1 cellular context compared by ENCODE assay signal in the genomic region with DNA sequence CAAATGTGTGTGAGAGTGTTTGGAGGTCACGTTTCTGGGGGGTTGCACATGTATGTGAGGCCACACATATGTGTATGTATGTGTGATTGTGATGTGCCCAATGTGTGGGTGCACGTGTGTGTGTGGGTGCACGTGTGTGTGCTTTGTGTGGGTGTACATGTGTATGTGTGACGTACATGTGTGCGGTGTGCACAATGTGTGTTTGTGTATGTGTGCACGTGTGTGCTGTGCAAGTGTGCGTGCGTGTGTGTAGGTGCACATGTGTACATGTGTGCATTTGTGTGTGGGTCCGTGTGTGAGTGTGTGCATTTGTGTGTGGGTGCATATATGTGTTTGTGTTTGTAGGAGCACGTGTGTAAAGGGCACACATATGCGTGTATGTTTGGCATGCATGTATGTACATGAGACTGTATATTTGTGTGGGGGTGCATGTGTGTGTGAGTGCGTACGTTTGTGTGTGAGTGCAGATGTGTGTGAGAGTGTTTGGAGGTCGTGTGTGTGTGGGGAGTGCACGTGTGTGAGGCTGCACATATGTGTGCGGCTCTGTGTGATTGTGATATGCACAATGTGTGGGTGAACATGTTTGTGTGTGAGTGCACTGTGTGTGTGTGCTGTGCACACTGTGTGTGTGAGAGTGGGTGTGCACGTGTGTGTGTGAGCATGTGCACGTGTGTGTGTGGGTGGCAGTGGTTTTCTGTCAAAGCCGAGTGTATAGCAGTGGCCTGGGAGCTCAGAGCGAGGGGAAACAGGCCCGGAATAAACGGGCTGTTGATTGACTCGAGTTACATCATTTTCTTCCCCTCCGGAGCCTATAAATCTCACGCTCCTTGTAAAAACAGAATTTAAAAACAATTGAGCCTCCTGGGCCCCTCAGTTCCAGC.
TF ChIP-seq lines count a peak whose summit lies in the region.

No MANE protein-coding gene starts in this region.

TF ChIP-seq in HepG2, 621 proteins besides CTCF, POLR2A, EP300 and RAD21 (continued from another document and continues in another):
- TF ChIP-seq, protein P1, sequence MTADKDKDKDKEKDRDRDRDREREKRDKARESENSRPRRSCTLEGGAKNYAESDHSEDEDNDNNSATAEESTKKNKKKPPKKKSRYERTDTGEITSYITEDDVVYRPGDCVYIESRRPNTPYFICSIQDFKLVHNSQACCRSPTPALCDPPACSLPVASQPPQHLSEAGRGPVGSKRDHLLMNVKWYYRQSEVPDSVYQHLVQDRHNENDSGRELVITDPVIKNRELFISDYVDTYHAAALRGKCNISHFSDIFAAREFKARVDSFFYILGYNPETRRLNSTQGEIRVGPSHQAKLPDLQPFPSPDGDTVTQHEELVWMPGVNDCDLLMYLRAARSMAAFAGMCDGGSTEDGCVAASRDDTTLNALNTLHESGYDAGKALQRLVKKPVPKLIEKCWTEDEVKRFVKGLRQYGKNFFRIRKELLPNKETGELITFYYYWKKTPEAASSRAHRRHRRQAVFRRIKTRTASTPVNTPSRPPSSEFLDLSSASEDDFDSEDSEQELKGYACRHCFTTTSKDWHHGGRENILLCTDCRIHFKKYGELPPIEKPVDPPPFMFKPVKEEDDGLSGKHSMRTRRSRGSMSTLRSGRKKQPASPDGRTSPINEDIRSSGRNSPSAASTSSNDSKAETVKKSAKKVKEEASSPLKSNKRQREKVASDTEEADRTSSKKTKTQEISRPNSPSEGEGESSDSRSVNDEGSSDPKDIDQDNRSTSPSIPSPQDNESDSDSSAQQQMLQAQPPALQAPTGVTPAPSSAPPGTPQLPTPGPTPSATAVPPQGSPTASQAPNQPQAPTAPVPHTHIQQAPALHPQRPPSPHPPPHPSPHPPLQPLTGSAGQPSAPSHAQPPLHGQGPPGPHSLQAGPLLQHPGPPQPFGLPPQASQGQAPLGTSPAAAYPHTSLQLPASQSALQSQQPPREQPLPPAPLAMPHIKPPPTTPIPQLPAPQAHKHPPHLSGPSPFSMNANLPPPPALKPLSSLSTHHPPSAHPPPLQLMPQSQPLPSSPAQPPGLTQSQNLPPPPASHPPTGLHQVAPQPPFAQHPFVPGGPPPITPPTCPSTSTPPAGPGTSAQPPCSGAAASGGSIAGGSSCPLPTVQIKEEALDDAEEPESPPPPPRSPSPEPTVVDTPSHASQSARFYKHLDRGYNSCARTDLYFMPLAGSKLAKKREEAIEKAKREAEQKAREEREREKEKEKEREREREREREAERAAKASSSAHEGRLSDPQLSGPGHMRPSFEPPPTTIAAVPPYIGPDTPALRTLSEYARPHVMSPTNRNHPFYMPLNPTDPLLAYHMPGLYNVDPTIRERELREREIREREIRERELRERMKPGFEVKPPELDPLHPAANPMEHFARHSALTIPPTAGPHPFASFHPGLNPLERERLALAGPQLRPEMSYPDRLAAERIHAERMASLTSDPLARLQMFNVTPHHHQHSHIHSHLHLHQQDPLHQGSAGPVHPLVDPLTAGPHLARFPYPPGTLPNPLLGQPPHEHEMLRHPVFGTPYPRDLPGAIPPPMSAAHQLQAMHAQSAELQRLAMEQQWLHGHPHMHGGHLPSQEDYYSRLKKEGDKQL (CRISPR knock-in tag; IDR thresholded peaks at IDR 0.05; ENCODE audit: low read depth): no peak
- TF ChIP-seq CBX1 (IDR thresholded peaks at IDR 0.05; ENCODE audit: low read depth) (no peak), ZNF124 (CRISPR knock-in tag; IDR thresholded peaks at IDR 0.05) (no peak), KDM4B (CRISPR knock-in tag; IDR thresholded peaks at IDR 0.05) (no peak), MTA1 (CRISPR knock-in tag; IDR thresholded peaks at IDR 0.05; ENCODE audit: borderline replicate concordance) (0 out of 2 replicates have a peak, but pooled peaks have one; percentile 27), ZSCAN31 (CRISPR knock-in tag; IDR thresholded peaks at IDR 0.05; ENCODE audit: low read depth) (no peak), RFX1 (IDR thresholded peaks at IDR 0.05) (no peak), FOXA1 (IDR thresholded peaks at IDR 0.05) (no peak; the same call in 1 of the 2 replicates), FOXA1 (CRISPR knock-in tag; IDR thresholded peaks at IDR 0.05) (no peak), GABPB1 (CRISPR knock-in tag; IDR thresholded peaks at IDR 0.05) (no peak), POLR2G (IDR thresholded peaks at IDR 0.05; ENCODE audit: low read depth, low read length) (peak; percentile 3; the same call in 1 of the 2 replicates), ZNF383 (CRISPR knock-in tag; IDR thresholded peaks at IDR 0.05; ENCODE audit: borderline replicate concordance) (no peak), CEBPB (IDR thresholded peaks at IDR 0.05; ENCODE audit: borderline replicate concordance, low read depth, low read length) (no peak), ZNF841 (CRISPR knock-in tag; IDR thresholded peaks at IDR 0.05; ENCODE audit: borderline replicate concordance) (peak; percentile 17; the same call in 1 of the 2 replicates), ZNF75D (CRISPR knock-in tag; IDR thresholded peaks at IDR 0.05; ENCODE audit: borderline replicate concordance) (no peak), HMGA1 (CRISPR knock-in tag; conservative IDR thresholded peaks at IDR 0.05) (no peak), NR3C1 (CRISPR knock-in tag; IDR thresholded peaks at IDR 0.05) (no peak), ZNF460 (CRISPR knock-in tag; IDR thresholded peaks at IDR 0.05; ENCODE audit: borderline replicate concordance) (no peak), MED1 (CRISPR knock-in tag; IDR thresholded peaks at IDR 0.05) (peak; percentile 25; the same call in 1 of the 2 replicates), ZNF788 (CRISPR knock-in tag; IDR thresholded peaks at IDR 0.05; ENCODE audit: borderline replicate concordance) (peak; percentile 69; the same call in 1 of the 2 replicates), ESRRA (CRISPR knock-in tag; IDR thresholded peaks at IDR 0.05; ENCODE audit: low read depth) (0 out of 2 replicates have a peak, but pooled peaks have one; percentile 33), DNMT3B (CRISPR knock-in tag; conservative IDR thresholded peaks at IDR 0.05) (no peak), ZNF589 (CRISPR knock-in tag; conservative IDR thresholded peaks at IDR 0.05) (peak; percentile 71; the same call in 1 of the 2 replicates), NFE2 (CRISPR knock-in tag; IDR thresholded peaks at IDR 0.05) (no peak), MAZ (IDR thresholded peaks at IDR 0.05; ENCODE audit: borderline replicate concordance, low read depth, low read length) (no peak), MAZ (CRISPR knock-in tag; IDR thresholded peaks at IDR 0.05; ENCODE audit: low read depth) (no peak), TEAD3 (CRISPR knock-in tag; optimal IDR thresholded peaks at IDR 0.05; ENCODE audit: borderline replicate concordance) (peak; percentile 32)
- TF ChIP-seq, protein P2, sequence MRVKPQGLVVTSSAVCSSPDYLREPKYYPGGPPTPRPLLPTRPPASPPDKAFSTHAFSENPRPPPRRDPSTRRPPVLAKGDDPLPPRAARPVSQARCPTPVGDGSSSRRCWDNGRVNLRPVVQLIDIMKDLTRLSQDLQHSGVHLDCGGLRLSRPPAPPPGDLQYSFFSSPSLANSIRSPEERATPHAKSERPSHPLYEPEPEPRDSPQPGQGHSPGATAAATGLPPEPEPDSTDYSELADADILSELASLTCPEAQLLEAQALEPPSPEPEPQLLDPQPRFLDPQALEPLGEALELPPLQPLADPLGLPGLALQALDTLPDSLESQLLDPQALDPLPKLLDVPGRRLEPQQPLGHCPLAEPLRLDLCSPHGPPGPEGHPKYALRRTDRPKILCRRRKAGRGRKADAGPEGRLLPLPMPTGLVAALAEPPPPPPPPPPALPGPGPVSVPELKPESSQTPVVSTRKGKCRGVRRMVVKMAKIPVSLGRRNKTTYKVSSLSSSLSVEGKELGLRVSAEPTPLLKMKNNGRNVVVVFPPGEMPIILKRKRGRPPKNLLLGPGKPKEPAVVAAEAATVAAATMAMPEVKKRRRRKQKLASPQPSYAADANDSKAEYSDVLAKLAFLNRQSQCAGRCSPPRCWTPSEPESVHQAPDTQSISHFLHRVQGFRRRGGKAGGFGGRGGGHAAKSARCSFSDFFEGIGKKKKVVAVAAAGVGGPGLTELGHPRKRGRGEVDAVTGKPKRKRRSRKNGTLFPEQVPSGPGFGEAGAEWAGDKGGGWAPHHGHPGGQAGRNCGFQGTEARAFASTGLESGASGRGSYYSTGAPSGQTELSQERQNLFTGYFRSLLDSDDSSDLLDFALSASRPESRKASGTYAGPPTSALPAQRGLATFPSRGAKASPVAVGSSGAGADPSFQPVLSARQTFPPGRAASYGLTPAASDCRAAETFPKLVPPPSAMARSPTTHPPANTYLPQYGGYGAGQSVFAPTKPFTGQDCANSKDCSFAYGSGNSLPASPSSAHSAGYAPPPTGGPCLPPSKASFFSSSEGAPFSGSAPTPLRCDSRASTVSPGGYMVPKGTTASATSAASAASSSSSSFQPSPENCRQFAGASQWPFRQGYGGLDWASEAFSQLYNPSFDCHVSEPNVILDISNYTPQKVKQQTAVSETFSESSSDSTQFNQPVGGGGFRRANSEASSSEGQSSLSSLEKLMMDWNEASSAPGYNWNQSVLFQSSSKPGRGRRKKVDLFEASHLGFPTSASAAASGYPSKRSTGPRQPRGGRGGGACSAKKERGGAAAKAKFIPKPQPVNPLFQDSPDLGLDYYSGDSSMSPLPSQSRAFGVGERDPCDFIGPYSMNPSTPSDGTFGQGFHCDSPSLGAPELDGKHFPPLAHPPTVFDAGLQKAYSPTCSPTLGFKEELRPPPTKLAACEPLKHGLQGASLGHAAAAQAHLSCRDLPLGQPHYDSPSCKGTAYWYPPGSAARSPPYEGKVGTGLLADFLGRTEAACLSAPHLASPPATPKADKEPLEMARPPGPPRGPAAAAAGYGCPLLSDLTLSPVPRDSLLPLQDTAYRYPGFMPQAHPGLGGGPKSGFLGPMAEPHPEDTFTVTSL (CRISPR knock-in tag; IDR thresholded peaks at IDR 0.05; ENCODE audit: borderline replicate concordance): no peak
- TF ChIP-seq, protein P3, sequence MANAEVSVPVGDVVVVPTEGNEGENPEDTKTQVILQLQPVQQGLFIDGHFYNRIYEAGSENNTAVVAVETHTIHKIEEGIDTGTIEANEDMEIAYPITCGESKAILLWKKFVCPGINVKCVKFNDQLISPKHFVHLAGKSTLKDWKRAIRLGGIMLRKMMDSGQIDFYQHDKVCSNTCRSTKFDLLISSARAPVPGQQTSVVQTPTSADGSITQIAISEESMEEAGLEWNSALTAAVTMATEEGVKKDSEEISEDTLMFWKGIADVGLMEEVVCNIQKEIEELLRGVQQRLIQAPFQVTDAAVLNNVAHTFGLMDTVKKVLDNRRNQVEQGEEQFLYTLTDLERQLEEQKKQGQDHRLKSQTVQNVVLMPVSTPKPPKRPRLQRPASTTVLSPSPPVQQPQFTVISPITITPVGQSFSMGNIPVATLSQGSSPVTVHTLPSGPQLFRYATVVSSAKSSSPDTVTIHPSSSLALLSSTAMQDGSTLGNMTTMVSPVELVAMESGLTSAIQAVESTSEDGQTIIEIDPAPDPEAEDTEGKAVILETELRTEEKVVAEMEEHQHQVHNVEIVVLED (CRISPR knock-in tag; IDR thresholded peaks at IDR 0.05; ENCODE audit: borderline replicate concordance): no peak
- TF ChIP-seq, protein P4, sequence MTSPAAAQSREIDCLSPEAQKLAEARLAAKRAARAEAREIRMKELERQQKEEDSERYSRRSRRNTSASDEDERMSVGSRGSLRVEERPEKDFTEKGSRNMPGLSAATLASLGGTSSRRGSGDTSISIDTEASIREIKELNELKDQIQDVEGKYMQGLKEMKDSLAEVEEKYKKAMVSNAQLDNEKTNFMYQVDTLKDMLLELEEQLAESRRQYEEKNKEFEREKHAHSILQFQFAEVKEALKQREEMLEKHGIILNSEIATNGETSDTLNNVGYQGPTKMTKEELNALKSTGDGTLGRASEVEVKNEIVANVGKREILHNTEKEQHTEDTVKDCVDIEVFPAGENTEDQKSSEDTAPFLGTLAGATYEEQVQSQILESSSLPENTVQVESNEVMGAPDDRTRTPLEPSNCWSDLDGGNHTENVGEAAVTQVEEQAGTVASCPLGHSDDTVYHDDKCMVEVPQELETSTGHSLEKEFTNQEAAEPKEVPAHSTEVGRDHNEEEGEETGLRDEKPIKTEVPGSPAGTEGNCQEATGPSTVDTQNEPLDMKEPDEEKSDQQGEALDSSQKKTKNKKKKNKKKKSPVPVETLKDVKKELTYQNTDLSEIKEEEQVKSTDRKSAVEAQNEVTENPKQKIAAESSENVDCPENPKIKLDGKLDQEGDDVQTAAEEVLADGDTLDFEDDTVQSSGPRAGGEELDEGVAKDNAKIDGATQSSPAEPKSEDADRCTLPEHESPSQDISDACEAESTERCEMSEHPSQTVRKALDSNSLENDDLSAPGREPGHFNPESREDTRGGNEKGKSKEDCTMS (CRISPR knock-in tag; conservative IDR thresholded peaks at IDR 0.05): no peak
- TF ChIP-seq, protein P5, sequence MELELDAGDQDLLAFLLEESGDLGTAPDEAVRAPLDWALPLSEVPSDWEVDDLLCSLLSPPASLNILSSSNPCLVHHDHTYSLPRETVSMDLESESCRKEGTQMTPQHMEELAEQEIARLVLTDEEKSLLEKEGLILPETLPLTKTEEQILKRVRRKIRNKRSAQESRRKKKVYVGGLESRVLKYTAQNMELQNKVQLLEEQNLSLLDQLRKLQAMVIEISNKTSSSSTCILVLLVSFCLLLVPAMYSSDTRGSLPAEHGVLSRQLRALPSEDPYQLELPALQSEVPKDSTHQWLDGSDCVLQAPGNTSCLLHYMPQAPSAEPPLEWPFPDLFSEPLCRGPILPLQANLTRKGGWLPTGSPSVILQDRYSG (CRISPR knock-in tag; IDR thresholded peaks at IDR 0.05): no peak
- TF ChIP-seq, protein P6, sequence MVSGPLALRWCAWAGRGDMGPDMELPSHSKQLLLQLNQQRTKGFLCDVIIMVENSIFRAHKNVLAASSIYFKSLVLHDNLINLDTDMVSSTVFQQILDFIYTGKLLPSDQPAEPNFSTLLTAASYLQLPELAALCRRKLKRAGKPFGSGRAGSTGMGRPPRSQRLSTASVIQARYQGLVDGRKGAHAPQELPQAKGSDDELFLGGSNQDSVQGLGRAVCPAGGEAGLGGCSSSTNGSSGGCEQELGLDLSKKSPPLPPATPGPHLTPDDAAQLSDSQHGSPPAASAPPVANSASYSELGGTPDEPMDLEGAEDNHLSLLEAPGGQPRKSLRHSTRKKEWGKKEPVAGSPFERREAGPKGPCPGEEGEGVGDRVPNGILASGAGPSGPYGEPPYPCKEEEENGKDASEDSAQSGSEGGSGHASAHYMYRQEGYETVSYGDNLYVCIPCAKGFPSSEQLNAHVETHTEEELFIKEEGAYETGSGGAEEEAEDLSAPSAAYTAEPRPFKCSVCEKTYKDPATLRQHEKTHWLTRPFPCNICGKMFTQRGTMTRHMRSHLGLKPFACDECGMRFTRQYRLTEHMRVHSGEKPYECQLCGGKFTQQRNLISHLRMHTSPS (CRISPR knock-in tag; IDR thresholded peaks at IDR 0.05; ENCODE audit: low read depth): no peak
- TF ChIP-seq, protein P7, sequence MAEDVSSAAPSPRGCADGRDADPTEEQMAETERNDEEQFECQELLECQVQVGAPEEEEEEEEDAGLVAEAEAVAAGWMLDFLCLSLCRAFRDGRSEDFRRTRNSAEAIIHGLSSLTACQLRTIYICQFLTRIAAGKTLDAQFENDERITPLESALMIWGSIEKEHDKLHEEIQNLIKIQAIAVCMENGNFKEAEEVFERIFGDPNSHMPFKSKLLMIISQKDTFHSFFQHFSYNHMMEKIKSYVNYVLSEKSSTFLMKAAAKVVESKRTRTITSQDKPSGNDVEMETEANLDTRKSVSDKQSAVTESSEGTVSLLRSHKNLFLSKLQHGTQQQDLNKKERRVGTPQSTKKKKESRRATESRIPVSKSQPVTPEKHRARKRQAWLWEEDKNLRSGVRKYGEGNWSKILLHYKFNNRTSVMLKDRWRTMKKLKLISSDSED (CRISPR knock-in tag; IDR thresholded peaks at IDR 0.05): no peak
- TF ChIP-seq, protein P8, sequence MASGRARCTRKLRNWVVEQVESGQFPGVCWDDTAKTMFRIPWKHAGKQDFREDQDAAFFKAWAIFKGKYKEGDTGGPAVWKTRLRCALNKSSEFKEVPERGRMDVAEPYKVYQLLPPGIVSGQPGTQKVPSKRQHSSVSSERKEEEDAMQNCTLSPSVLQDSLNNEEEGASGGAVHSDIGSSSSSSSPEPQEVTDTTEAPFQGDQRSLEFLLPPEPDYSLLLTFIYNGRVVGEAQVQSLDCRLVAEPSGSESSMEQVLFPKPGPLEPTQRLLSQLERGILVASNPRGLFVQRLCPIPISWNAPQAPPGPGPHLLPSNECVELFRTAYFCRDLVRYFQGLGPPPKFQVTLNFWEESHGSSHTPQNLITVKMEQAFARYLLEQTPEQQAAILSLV (CRISPR knock-in tag; IDR thresholded peaks at IDR 0.05; ENCODE audit: borderline replicate concordance): peak; percentile 37; the same call in 1 of the 2 replicates
